ENCODE assay signal across 11 cellular contexts in the genomic region with DNA sequence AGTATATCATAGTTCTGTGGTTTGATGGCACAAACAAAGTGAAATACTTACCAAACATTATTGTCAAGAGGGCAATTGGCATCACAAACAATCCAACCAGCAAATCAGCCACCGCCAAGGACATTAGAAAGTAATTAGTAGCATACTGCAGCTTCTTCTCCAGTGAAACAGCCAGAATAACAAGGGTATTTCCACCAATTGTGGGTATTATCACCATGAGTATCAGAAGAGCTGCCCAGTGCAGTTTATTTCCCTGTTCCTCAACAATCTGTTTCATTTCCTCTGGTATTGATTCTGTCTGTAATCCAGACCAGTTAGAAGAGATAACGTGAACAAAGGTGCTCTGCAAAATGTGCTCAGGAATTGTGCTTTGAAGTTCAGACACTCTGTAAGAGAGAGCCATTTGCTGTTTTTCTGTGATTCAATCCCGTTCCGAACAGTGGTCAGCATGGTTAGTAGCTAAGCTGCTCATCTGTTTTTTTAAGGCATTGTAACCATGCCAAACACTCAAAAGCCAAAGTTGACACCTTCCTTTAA. TPM values are rescaled to one million over a fixed set of nuclear protein-coding genes. Genes with fewer than 3 reads are reported as not detected.
A peak's percentile ranks its signal among the peaks of the same experiment; 100 is the strongest.
DNase-seq lines count a peak whose midpoint lies in the region; ATAC-seq and TF ChIP-seq lines count a peak whose summit lies in the region.
"Had no signal": no experiment of that assay in that cellular context is flagged by ENCODE, and none has a peak within 500 bp of the region (broad histone marks: within the 10 kb centered on the region; RNA-seq: fewer than 3 reads in every experiment).

No MANE protein-coding gene starts in this region.

- TF ChIP-seq CTCF in HEK293 (tag by site-specific recombination; IDR thresholded peaks at IDR 0.05) (no peak), ascending aorta (IDR thresholded peaks at IDR 0.05) (no peak), hepatocyte (IDR thresholded peaks at IDR 0.05; ENCODE audit: poor library complexity) (no peak), glutamatergic neuron (IDR thresholded peaks at IDR 0.05; ENCODE audit: partially characterized antibody, unreplicated experiment) (no peak)

- H3K4me2 ChIP-seq in hepatocyte (peak overlapping the region; percentile 64), skeletal muscle satellite cell (ENCODE audit: low read length) (peak overlapping the region; percentile 12)

- 27% methylated on average over 4 of the region's 4 CpGs for WGBS in hepatocyte (ENCODE audit: low lambda C conversion rate, missing lambda C conversion rate)

- H3K4me3 Mint-ChIP-seq in effector memory CD8-positive, alpha-beta T cell: no peak overlapping the region
- H3K4me3 Mint-ChIP-seq in glutamatergic neuron (ENCODE audit: unreplicated experiment): no peak overlapping the region
- H3K4me3 Mint-ChIP-seq: activated naive CD8-positive, alpha-beta T cell treated with anti-CD3 and anti-CD28 coated beads for 36 hours had no signal

- no peaks in the 10 kb centered on the region for H3K9me3 Mint-ChIP-seq in effector memory CD8-positive, alpha-beta T cell
- no peaks in the 10 kb centered on the region for H3K9me3 Mint-ChIP-seq in glutamatergic neuron (ENCODE audit: unreplicated experiment)
- H3K9me3 Mint-ChIP-seq: activated naive CD8-positive, alpha-beta T cell treated with anti-CD3 and anti-CD28 coated beads for 36 hours had no signal

- H3K4me1 ChIP-seq in HEK293 (ENCODE audit: control insufficient read depth, insufficient read depth, low read length): peaks cover 30% of the 10 kb centered on the region
- H3K4me1 ChIP-seq in ascending aorta: peaks cover 0 to 8% of the 10 kb centered on the region in 2 donors
- H3K4me1 ChIP-seq in hepatocyte (ENCODE audit: insufficient read depth): peaks cover 25% of the 10 kb centered on the region
- peaks cover 16% of the 10 kb centered on the region for H3K4me1 ChIP-seq in skeletal muscle satellite cell (ENCODE audit: control insufficient read depth, insufficient read depth, low read length)

- H3K27ac Mint-ChIP-seq in effector memory CD8-positive, alpha-beta T cell: no peak overlapping the region
- H3K27ac Mint-ChIP-seq in glutamatergic neuron (ENCODE audit: unreplicated experiment): no peak overlapping the region
- H3K27ac Mint-ChIP-seq: activated naive CD8-positive, alpha-beta T cell treated with anti-CD3 and anti-CD28 coated beads for 36 hours had no signal

- H2AFZ ChIP-seq in hepatocyte: no peak overlapping the region

- CTCF ChIA-PET in HEK293 (lab: Yijun Ruan, JAX): interaction anchor here (0.6 to 1.2 kb wide), 6 partner anchors 10 to 584 kb away, joined by 3 to 4 read pairs (median 3); no protein-coding TSS in a partner anchor

- H3K4me1 Mint-ChIP-seq in effector memory CD8-positive, alpha-beta T cell (ENCODE audit: low read depth in 2 of 2): peaks cover 2% of the 10 kb centered on the region in 2 donors
- peaks cover 13% of the 10 kb centered on the region for H3K4me1 Mint-ChIP-seq in glutamatergic neuron (ENCODE audit: low read depth, unreplicated experiment)

- H3K9me3 ChIP-seq in HEK293 (ENCODE audit: control insufficient read depth, insufficient read depth, low read depth, low read length) (no peaks in the 10 kb centered on the region), ascending aorta (no peaks in the 10 kb centered on the region), hepatocyte (ENCODE audit: low read depth) (no peaks in the 10 kb centered on the region), skeletal muscle satellite cell (replicated peaks; ENCODE audit: low read length) (no peaks in the 10 kb centered on the region)

- H3K27me3 Mint-ChIP-seq in effector memory CD8-positive, alpha-beta T cell: no peaks in the 10 kb centered on the region
- H3K27me3 Mint-ChIP-seq in glutamatergic neuron (ENCODE audit: unreplicated experiment): no peaks in the 10 kb centered on the region
- H3K27me3 Mint-ChIP-seq: activated naive CD8-positive, alpha-beta T cell treated with anti-CD3 and anti-CD28 coated beads for 36 hours had no signal

- H4K20me1 ChIP-seq in hepatocyte (ENCODE audit: insufficient read depth, poor library complexity, severe bottlenecking): no peaks in the 10 kb centered on the region

- H3K36me3 Mint-ChIP-seq in effector memory CD8-positive, alpha-beta T cell (ENCODE audit: insufficient read depth): peaks cover 7% of the 10 kb centered on the region
- H3K36me3 Mint-ChIP-seq in glutamatergic neuron (ENCODE audit: unreplicated experiment): no peaks in the 10 kb centered on the region

- H3K27me3 ChIP-seq in ascending aorta: no peaks in the 10 kb centered on the region
- no peaks in the 10 kb centered on the region for H3K27me3 ChIP-seq in hepatocyte
- no peaks in the 10 kb centered on the region for H3K27me3 ChIP-seq in skeletal muscle satellite cell (ENCODE audit: control insufficient read depth, insufficient read depth, low read length)

- H3K9me2 ChIP-seq in hepatocyte (replicated peaks; ENCODE audit: insufficient read depth): no peaks in the 10 kb centered on the region

- ATAC-seq in HG03439 (IDR thresholded peaks at IDR 0.05; ENCODE audit: unreplicated experiment): no peak
- ATAC-seq in effector memory CD8-positive, alpha-beta T cell (replicated peaks): no peak

- H3K36me3 ChIP-seq in HEK293 (ENCODE audit: control insufficient read depth in 2 of 2, insufficient read depth in 1 of 2, low read length in 2 of 2) (no peaks in the 10 kb centered on the region), ascending aorta (no peaks in the 10 kb centered on the region), hepatocyte (replicated peaks; ENCODE audit: insufficient read depth, low read depth) (no peaks in the 10 kb centered on the region), skeletal muscle satellite cell (ENCODE audit: insufficient read depth, low read length) (no peaks in the 10 kb centered on the region)

- H3K9ac ChIP-seq in skeletal muscle satellite cell (ENCODE audit: low read depth, low read length): no peak overlapping the region

- peaks cover 30% of the 10 kb centered on the region for H3K79me2 ChIP-seq in hepatocyte

- DNase-seq in ascending aorta (ENCODE audit: low spot score in 2 of 2) (no peak), hepatocyte (ENCODE audit: low spot score) (no peak), NCI-H2029 (lab: John Stamatoyannopoulos, UW) (no peak), glutamatergic neuron (no peak)
- no peak for DNase-seq in effector memory CD8-positive, alpha-beta T cell
- DNase-seq: activated naive CD8-positive, alpha-beta T cell treated with anti-CD3 and anti-CD28 coated beads for 36 hours; NCI-H2171 treated with DMSO at 0.1 percent for 48 hours; stimulated activated CD4-positive, alpha-beta T cell treated with anti-CD3 and anti-CD28 coated beads, Interleukin-15, amount 100 ng/mL, for 24 hours had no signal

- intact Hi-C loops in ascending aorta (cut with DNase I): no loop called here

- H3K27ac ChIP-seq in HEK293 (ENCODE audit: extremely low read depth, low read depth, low read length): no peak overlapping the region
- peak overlapping the region in 1 of 2 donors; percentile 38 for H3K27ac ChIP-seq in ascending aorta
- peak overlapping the region; percentile 37 for H3K27ac ChIP-seq in hepatocyte

- H3K4me3 ChIP-seq in HEK293 (ENCODE audit: low read depth, low read length): no peak overlapping the region
- H3K4me3 ChIP-seq in ascending aorta: peak overlapping the region; percentile 4 to 26
- H3K4me3 ChIP-seq in hepatocyte: no peak overlapping the region
- H3K4me3 ChIP-seq in skeletal muscle satellite cell (ENCODE audit: low read length): no peak overlapping the region

- POLR2A ChIA-PET in HEK293 (lab: Yijun Ruan, JAX): no interaction called here

TF ChIP-seq in HEK293, 187 proteins besides CTCF, POLR2A, EP300 and RAD21:
- TF ChIP-seq ZBTB17 (tag by site-specific recombination; IDR thresholded peaks at IDR 0.05): peak; percentile 52; the same call in 1 of the 2 replicates
- TF ChIP-seq ZNF266 (tag by site-specific recombination; IDR thresholded peaks at IDR 0.05; ENCODE audit: low read depth): no peak
- 0 out of 2 replicates have a peak, but pooled peaks have one; percentile 36 for TF ChIP-seq ZNF660 (tag by site-specific recombination; IDR thresholded peaks at IDR 0.05)
- TF ChIP-seq ZEB2 (tag by site-specific recombination; IDR thresholded peaks at IDR 0.05): no peak
- peak; percentile 91 for TF ChIP-seq ZNF600 (tag by site-specific recombination; IDR thresholded peaks at IDR 0.05)
TF ChIP-seq in HEK293: peak in this region for 3.

RNA-seq across cellular contexts. Expression of gene HTR2B, which starts 1.4 kb away (rescaled TPM):
- total RNA-seq in ascending aorta (0.75 TPM), hepatocyte (0.73 and 0.80 TPM in 2 replicates), glutamatergic neuron (ENCODE audit: unreplicated experiment) (not detected)
- 1.1 and 1.6 TPM in 2 replicates for polyA plus RNA-seq in hepatocyte
- total RNA-seq in skeletal muscle satellite cell (2012; rRNA removed): under 0.01 TPM in 1 of 2 replicates, not detected in the other
- total RNA-seq: activated naive CD8-positive, alpha-beta T cell treated with anti-CD3 and anti-CD28 coated beads for 36 hours had no signal

Comparison
In these comparisons a context has a peak if more than half of its experiments do, and no peak if none do; other contexts are left out.
1. H3K4me3 ChIP-seq: peak in ascending aorta (2 of 2); none in HEK293 (single experiment), hepatocyte (single experiment) and skeletal muscle satellite cell (single experiment).